In the genomic region with DNA sequence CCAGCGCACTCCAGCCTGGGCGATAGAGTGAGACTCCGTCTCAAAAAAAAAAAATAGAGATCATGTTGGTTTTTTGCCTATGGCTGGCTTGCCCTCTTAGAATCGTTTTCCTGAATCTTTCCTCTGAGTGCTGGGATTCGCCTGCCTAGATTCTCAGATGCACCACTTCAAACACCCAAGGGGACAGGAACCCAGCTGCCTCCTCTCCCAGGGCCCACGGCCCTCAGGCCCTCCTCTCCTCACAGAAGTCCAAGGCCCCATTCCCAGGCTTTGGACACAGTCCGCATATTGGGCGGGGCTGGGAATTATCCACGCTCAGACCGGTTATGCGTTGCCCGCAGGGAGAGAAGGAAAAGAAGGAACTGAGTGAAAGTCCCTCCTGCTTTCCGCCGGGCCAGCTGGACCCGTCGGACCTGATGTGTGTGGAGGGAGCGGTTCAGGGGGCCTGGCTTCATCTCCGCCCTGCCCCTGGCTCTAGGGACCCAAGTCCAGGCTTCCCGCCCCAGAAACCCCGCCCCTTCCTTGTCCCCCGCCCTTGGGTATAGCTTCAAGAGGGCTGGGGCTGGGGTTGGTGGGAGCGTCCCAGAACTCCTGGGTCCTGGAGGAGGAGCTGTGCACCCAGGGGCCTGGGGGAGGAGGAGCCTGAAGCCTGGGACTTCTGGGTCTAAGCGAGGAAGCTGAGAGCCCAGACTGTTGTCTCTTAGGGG, we compare ENCODE assay signal across 14 cellular contexts. TPM values are rescaled to one million over a fixed set of nuclear protein-coding genes. Genes with fewer than 3 reads are reported as not detected.
DNase-seq lines count a peak whose midpoint lies in the region; ATAC-seq and TF ChIP-seq lines count a peak whose summit lies in the region.
"Had no signal": no experiment of that assay in that cellular context is flagged by ENCODE, and none has a peak within 500 bp of the region (broad histone marks: within the 10 kb centered on the region; RNA-seq: fewer than 3 reads in every experiment).

No MANE protein-coding gene starts in this region.

- H3K36me3 ChIP-seq in H7 (replicated peaks; ENCODE audit: control insufficient read depth, insufficient read depth, low read length) (no peaks in the 10 kb centered on the region; the same call in 1 of the 2 replicates), SK-N-MC (ENCODE audit: insufficient read depth, low read length) (peaks cover 6% of the 10 kb centered on the region; the same call in 1 of the 2 replicates), ascending aorta (no peaks in the 10 kb centered on the region), body of pancreas (replicated peaks in 1 of 2; ENCODE audit: insufficient read depth in 1 of 2, low read depth in 2 of 2) (no peaks in the 10 kb centered on the region)

- TF ChIP-seq POLR2A in body of pancreas (IDR thresholded peaks at IDR 0.05) = no peak

- TF ChIP-seq CTCF in ascending aorta (IDR thresholded peaks at IDR 0.05) (no peak), body of pancreas (IDR thresholded peaks at IDR 0.05) (no peak)

- H3K4me1 ChIP-seq in ascending aorta (peaks cover 0 to 10% of the 10 kb centered on the region in 2 donors), body of pancreas (peaks cover 19% of the 10 kb centered on the region)

- H3K27ac ChIP-seq in SK-N-MC = peak overlapping the region; percentile 63
- H3K27ac ChIP-seq in ascending aorta = no peak overlapping the region
- no peak overlapping the region for H3K27ac ChIP-seq in body of pancreas

- intact Hi-C loops in left colon (cut with DNase I, micrococcal nuclease) = no loop called here
- intact Hi-C loops in ascending aorta (cut with DNase I) = no loop called here
- intact Hi-C loops in body of pancreas (cut with DNase I) = no loop called here

- H3K27me3 ChIP-seq in H7 (ENCODE audit: control insufficient read depth, insufficient read depth, low read length) = peaks cover 40% of the 10 kb centered on the region
- H3K27me3 ChIP-seq in ascending aorta = no peaks in the 10 kb centered on the region
- no peaks in the 10 kb centered on the region for H3K27me3 ChIP-seq in body of pancreas

- peak; percentile 88 for DNase-seq in H7
- DNase-seq in SK-N-MC (ENCODE audit: low read depth, low spot score) = no peak
- DNase-seq in left colon = peak; percentile 81 to 89
- DNase-seq in ascending aorta (ENCODE audit: low spot score in 2 of 2) = no peak
- no peak for DNase-seq in body of pancreas
- DNase-seq: activated CD8-positive, alpha-beta memory T cell treated with anti-CD3 and anti-CD28 coated beads for 24 hours; activated naive CD4-positive, alpha-beta T cell treated with anti-CD3 and anti-CD28 coated beads, Interleukin-2, amount 10 ng/mL, durations not matched to agents 7 days and 5 days; left cardiac atrium; NCI-H2171; occipital lobe; T1000 had no signal

- H3K9me3 ChIP-seq in SK-N-MC (ENCODE audit: low read depth, low read length) (no peaks in the 10 kb centered on the region), ascending aorta (no peaks in the 10 kb centered on the region), body of pancreas (no peaks in the 10 kb centered on the region)

- ATAC-seq in left colon (peak; percentile 71), GM19395 (IDR thresholded peaks at IDR 0.05; ENCODE audit: unreplicated experiment) (no peak), body of pancreas (no peak)
- ATAC-seq: left cardiac atrium had no signal

- peak overlapping the region; percentile 16; the same call in 1 of the 2 replicates for H3K4me3 ChIP-seq in H7 (ENCODE audit: insufficient read depth, low read depth, low read length)
- no peak overlapping the region for H3K4me3 ChIP-seq in SK-N-MC
- H3K4me3 ChIP-seq in ascending aorta = no peak overlapping the region
- H3K4me3 ChIP-seq in body of pancreas = no peak overlapping the region

- H3K9ac ChIP-seq in SK-N-MC (ENCODE audit: insufficient read length) = no peak overlapping the region

- 60 to 75% methylated on average over 13 to 23 of the region's 23 CpGs for WGBS in body of pancreas, 2 donors

RNA-seq across cellular contexts. Expression of a gene that starts 5.8 kb away (rescaled TPM):
- 21.1 and 23.6 TPM in 2 replicates for total RNA-seq in H7 (2014; rRNA removed; shearing (Covaris generic))
- total RNA-seq in left colon = 10 to 100 TPM; 21.8 to 24.2 TPM
- total RNA-seq in ascending aorta = 33.3 TPM
- total RNA-seq in body of pancreas = 10 to 100 TPM in 1 of 2 donors, 1 to 10 TPM in 1; 6.7 to 15.2 TPM

RNA-seq across cellular contexts. Expression of a gene that starts 6.2 kb away (rescaled TPM):
- 1.4 and 3.2 TPM in 2 replicates for total RNA-seq in H7 (2014; rRNA removed; shearing (Covaris generic))
- total RNA-seq in left colon (1 to 10 TPM; 1.8 to 2.0 TPM), ascending aorta (not detected), body of pancreas (1 to 10 TPM in 1 of 2 donors, not detected in 1; 2.3 TPM)
- total RNA-seq: G401 had no signal

RNA-seq across cellular contexts. Expression of a gene that starts 11.0 kb away (rescaled TPM):
- 2.2 and 4.1 TPM in 2 replicates for total RNA-seq in H7 (2014; rRNA removed; shearing (Covaris generic))
- total RNA-seq in left colon (10 to 100 TPM in 1 of 2 donors, 1 to 10 TPM in 1; 8.8 to 11.4 TPM), ascending aorta (42.1 TPM), body of pancreas (10 to 100 TPM in 1 of 2 donors, 1 to 10 TPM in 1; 8.3 to 24.1 TPM)

RNA-seq across cellular contexts. Expression of a gene that starts 30.0 kb away (rescaled TPM):
- 0.45 and 0.81 TPM in 2 replicates for total RNA-seq in H7 (2014; rRNA removed; shearing (Covaris generic))
- total RNA-seq in left colon = 1 to 10 TPM; 1.2 to 1.3 TPM
- total RNA-seq in ascending aorta = not detected
- total RNA-seq in body of pancreas = 1 to 10 TPM; 2.1 to 4.3 TPM
- total RNA-seq: B cell had no signal

RNA-seq across cellular contexts. Expression of a gene that starts 32.4 kb away (rescaled TPM):
- 10.2 and 12.8 TPM in 2 replicates for total RNA-seq in H7 (2014; rRNA removed; shearing (Covaris generic))
- total RNA-seq in left colon = 100 to 1,000 TPM; 244 to 291 TPM
- 63.4 TPM for total RNA-seq in ascending aorta
- 10 to 100 TPM; 15.8 to 28.0 TPM for total RNA-seq in body of pancreas
- total RNA-seq: B cell had no signal

Comparison
In these comparisons a context has a peak if more than half of its experiments do, and no peak if none do; other contexts are left out.
1. DNase-seq: peak in H7 (single experiment) and left colon (2 of 2); none in SK-N-MC (single experiment), ascending aorta (0 of 2) and body of pancreas (0 of 4).